1 cellular context compared by ENCODE assay signal in genomic region chr10:30433286-30433778, GRCh38.
A peak's percentile ranks its signal among the peaks of the same experiment; 100 is the strongest.
TF ChIP-seq lines count a peak whose summit lies in the region.

No MANE protein-coding gene starts in this region.

TF ChIP-seq in HepG2, 621 proteins besides CTCF, POLR2A, EP300 and RAD21 (continued from another document):
- TF ChIP-seq UBTF (CRISPR knock-in tag; IDR thresholded peaks at IDR 0.05), result no peak
- TF ChIP-seq ZNF260 (CRISPR knock-in tag; IDR thresholded peaks at IDR 0.05; ENCODE audit: borderline replicate concordance, low read depth), result no peak
- TF ChIP-seq ZNF282 (IDR thresholded peaks at IDR 0.05; ENCODE audit: partially characterized antibody), result no peak
- no peak for TF ChIP-seq REL (CRISPR knock-in tag; conservative IDR thresholded peaks at IDR 0.05)
- TF ChIP-seq MED8 (CRISPR knock-in tag; IDR thresholded peaks at IDR 0.05; ENCODE audit: insufficient replicate concordance), result no peak
- no peak for TF ChIP-seq ZNF616 (CRISPR knock-in tag; IDR thresholded peaks at IDR 0.05; ENCODE audit: low read depth)
- no peak for TF ChIP-seq ZBTB38 (CRISPR knock-in tag; IDR thresholded peaks at IDR 0.05)
- no peak; the same call in 1 of the 2 replicates for TF ChIP-seq REPIN1 (CRISPR knock-in tag; IDR thresholded peaks at IDR 0.05; ENCODE audit: borderline replicate concordance, low read depth)
- no peak for TF ChIP-seq HOMEZ (CRISPR knock-in tag; IDR thresholded peaks at IDR 0.05; ENCODE audit: low read depth)
- no peak for TF ChIP-seq DMTF1 (CRISPR knock-in tag; IDR thresholded peaks at IDR 0.05)
- TF ChIP-seq, protein P1, sequence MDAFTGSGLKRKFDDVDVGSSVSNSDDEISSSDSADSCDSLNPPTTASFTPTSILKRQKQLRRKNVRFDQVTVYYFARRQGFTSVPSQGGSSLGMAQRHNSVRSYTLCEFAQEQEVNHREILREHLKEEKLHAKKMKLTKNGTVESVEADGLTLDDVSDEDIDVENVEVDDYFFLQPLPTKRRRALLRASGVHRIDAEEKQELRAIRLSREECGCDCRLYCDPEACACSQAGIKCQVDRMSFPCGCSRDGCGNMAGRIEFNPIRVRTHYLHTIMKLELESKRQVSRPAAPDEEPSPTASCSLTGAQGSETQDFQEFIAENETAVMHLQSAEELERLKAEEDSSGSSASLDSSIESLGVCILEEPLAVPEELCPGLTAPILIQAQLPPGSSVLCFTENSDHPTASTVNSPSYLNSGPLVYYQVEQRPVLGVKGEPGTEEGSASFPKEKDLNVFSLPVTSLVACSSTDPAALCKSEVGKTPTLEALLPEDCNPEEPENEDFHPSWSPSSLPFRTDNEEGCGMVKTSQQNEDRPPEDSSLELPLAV (CRISPR knock-in tag; conservative IDR thresholded peaks at IDR 0.05; ENCODE audit: low read depth), result no peak
- TF ChIP-seq MED1 (CRISPR knock-in tag; IDR thresholded peaks at IDR 0.05), result no peak; the same call in 1 of the 2 replicates
- TF ChIP-seq, protein P2, sequence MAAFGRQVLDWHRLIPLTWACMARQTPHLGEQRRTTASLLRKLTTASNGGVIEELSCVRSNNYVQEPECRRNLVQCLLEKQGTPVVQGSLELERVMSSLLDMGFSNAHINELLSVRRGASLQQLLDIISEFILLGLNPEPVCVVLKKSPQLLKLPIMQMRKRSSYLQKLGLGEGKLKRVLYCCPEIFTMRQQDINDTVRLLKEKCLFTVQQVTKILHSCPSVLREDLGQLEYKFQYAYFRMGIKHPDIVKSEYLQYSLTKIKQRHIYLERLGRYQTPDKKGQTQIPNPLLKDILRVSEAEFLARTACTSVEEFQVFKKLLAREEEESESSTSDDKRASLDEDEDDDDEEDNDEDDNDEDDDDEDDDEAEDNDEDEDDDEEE (CRISPR knock-in tag; IDR thresholded peaks at IDR 0.05), result no peak
- TF ChIP-seq NR2F1 (CRISPR knock-in tag; IDR thresholded peaks at IDR 0.05), result peak in 1 of 2 experiments; percentile 64; a peak in 1 of 4 replicates
- TF ChIP-seq SMARCE1 (IDR thresholded peaks at IDR 0.05; ENCODE audit: borderline replicate concordance), result no peak
- TF ChIP-seq ZNF557 (CRISPR knock-in tag; IDR thresholded peaks at IDR 0.05), result no peak
- TF ChIP-seq ZNF263 (CRISPR knock-in tag; IDR thresholded peaks at IDR 0.05), result no peak
- TF ChIP-seq CSRNP1 (CRISPR knock-in tag; IDR thresholded peaks at IDR 0.05), result no peak; the same call in 1 of the 2 replicates
- TF ChIP-seq YEATS2 (CRISPR knock-in tag; IDR thresholded peaks at IDR 0.05; ENCODE audit: borderline replicate concordance), result no peak
- TF ChIP-seq FOXO1 (CRISPR knock-in tag; IDR thresholded peaks at IDR 0.05), result no peak
- no peak for TF ChIP-seq ZNF614 (CRISPR knock-in tag; IDR thresholded peaks at IDR 0.05; ENCODE audit: borderline replicate concordance)
- no peak for TF ChIP-seq ZNF274 (CRISPR knock-in tag; IDR thresholded peaks at IDR 0.05)
- TF ChIP-seq SP140L (CRISPR knock-in tag; IDR thresholded peaks at IDR 0.05; ENCODE audit: borderline replicate concordance), result no peak
- peak; percentile 8; the same call in 1 of the 2 replicates for TF ChIP-seq YEATS4 (CRISPR knock-in tag; IDR thresholded peaks at IDR 0.05; ENCODE audit: borderline replicate concordance)
- no peak for TF ChIP-seq ZNF562 (CRISPR knock-in tag; IDR thresholded peaks at IDR 0.05; ENCODE audit: borderline replicate concordance)
- no peak for TF ChIP-seq IKZF1 (IDR thresholded peaks at IDR 0.05)
- TF ChIP-seq ELF3 (CRISPR knock-in tag; IDR thresholded peaks at IDR 0.05), result no peak
- 0 out of 2 replicates have a peak, but pooled peaks have one; percentile 16 for TF ChIP-seq AHR (CRISPR knock-in tag; IDR thresholded peaks at IDR 0.05)
- TF ChIP-seq ZNF264 (CRISPR knock-in tag; IDR thresholded peaks at IDR 0.05), result no peak
- no peak for TF ChIP-seq GLI4 (CRISPR knock-in tag; IDR thresholded peaks at IDR 0.05; ENCODE audit: borderline replicate concordance)
- TF ChIP-seq TBL1XR1 (IDR thresholded peaks at IDR 0.05; ENCODE audit: borderline replicate concordance, low read length, partially characterized antibody), result no peak
- TF ChIP-seq ZNF7 (CRISPR knock-in tag; IDR thresholded peaks at IDR 0.05), result peak; percentile 61; the same call in 1 of the 2 replicates
- TF ChIP-seq MEIS1 (CRISPR knock-in tag; IDR thresholded peaks at IDR 0.05; ENCODE audit: borderline replicate concordance), result no peak
- TF ChIP-seq MYC (CRISPR knock-in tag; IDR thresholded peaks at IDR 0.05; ENCODE audit: borderline replicate concordance), result peak; percentile 35; the same call in 1 of the 2 replicates
- TF ChIP-seq PHB2 (IDR thresholded peaks at IDR 0.05; ENCODE audit: partially characterized antibody), result no peak
- no peak for TF ChIP-seq NCOA2 (CRISPR knock-in tag; IDR thresholded peaks at IDR 0.05)
